21 cellular contexts compared by ENCODE assay signal in the genomic region with DNA sequence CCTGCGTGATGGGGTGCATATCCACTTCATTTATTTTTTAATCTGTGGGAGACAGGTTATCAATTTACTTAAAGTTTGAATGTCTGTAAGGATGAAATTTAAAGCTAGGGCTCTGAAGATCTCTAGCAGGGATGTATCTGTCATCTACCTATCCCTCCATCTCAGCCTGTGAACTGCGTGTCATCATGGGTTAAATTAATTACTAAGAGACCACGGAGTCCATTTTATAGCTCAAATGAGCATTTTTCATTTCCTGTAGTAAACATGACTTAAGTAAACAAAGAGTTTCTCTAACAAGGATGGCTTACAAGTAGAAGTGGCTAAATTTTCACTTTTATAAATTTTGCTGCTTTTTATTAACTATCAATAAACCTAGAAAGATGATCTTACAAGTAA. TPM values are rescaled to one million over a fixed set of nuclear protein-coding genes. Genes with fewer than 3 reads are reported as not detected.
DNase-seq lines count a peak whose midpoint lies in the region; ATAC-seq and TF ChIP-seq lines count a peak whose summit lies in the region.
"Had no signal": no experiment of that assay in that cellular context is flagged by ENCODE, and none has a peak within 500 bp of the region (broad histone marks: within the 10 kb centered on the region; RNA-seq: fewer than 3 reads in every experiment).

No MANE protein-coding gene starts in this region.

- H3K27ac Mint-ChIP-seq in CD4-positive, alpha-beta T cell = no peak overlapping the region

- peak overlapping the region; percentile 89 for H3K4me3 ChIP-seq in SK-N-MC
- peak overlapping the region; percentile 85 for H3K4me3 ChIP-seq in iPS-15b (ENCODE audit: low read depth, low read length)
- H3K4me3 ChIP-seq: MG63, mucosa of descending colon, upper lobe of right lung had no signal

- no peak for ATAC-seq in CD4-positive, alpha-beta T cell (ENCODE audit: poor library complexity)
- ATAC-seq: activated T-cell treated with anti-CD3 and anti-CD28 coated beads, Interleukin-2, amount 50 U/mL, for 4 hours; mucosa of descending colon; T-cell; upper lobe of right lung had no signal

- CTCF ChIA-PET in CD4-positive, alpha-beta T cell (lab: Charles Lee) = interaction anchor here (1.0 to 3.4 kb wide), 3 partner anchors 10 to 50 kb away, joined by 3 to 23 read pairs (median 6); partner anchors contain the start of gene NCAPD3

- no peak overlapping the region for H3K27ac ChIP-seq in CD4-positive, alpha-beta T cell (ENCODE audit: low read depth, low read length)
- H3K27ac ChIP-seq in SK-N-MC = no peak overlapping the region
- H3K27ac ChIP-seq: upper lobe of right lung had no signal

- TF ChIP-seq CTCF in CD4-positive, alpha-beta T cell (IDR thresholded peaks at IDR 0.05) = no peak
- no peak for TF ChIP-seq CTCF in GM13976 (IDR thresholded peaks at IDR 0.05; ENCODE audit: borderline replicate concordance, control extremely low read depth, extremely low read depth, insufficient read depth, missing control alignments)

- POLR2A ChIA-PET in CD4-positive, alpha-beta T cell (lab: Charles Lee) = interaction anchor here (0.6 to 7.2 kb wide), 3 partner anchors 16 to 49 kb away, joined by 3 to 54 read pairs (median 44); partner anchors contain the start of genes ACAD8, NCAPD3, THYN1 and VPS26B

- H3K27me3 ChIP-seq in CD4-positive, alpha-beta T cell (ENCODE audit: control insufficient read depth, insufficient read depth, low read length) = peaks cover 6% of the 10 kb centered on the region
- H3K27me3 ChIP-seq in iPS-15b (ENCODE audit: control insufficient read depth, insufficient read depth, low read length) = peaks cover 3% of the 10 kb centered on the region

- no peaks in the 10 kb centered on the region for H3K9me3 Mint-ChIP-seq in CD4-positive, alpha-beta T cell
- H3K9me3 Mint-ChIP-seq: activated naive CD8-positive, alpha-beta T cell treated with anti-CD3 and anti-CD28 coated beads, Interleukin-2, amount 10 ng/mL, durations not matched to agents 7 days and 5 days; activated T-cell treated with anti-CD3 and anti-CD28 coated beads, Interleukin-2, amount 50 U/mL, for 4 hours; T-cell had no signal

- H3K9ac ChIP-seq in SK-N-MC (ENCODE audit: insufficient read length) (no peak overlapping the region), iPS-15b (ENCODE audit: low read depth, low read length) (no peak overlapping the region)

- H3K9me3 ChIP-seq in CD4-positive, alpha-beta T cell (ENCODE audit: control insufficient read depth, low read length) = peaks cover under 1% of the 10 kb centered on the region
- H3K9me3 ChIP-seq in SK-N-MC (ENCODE audit: low read depth, low read length) (no peaks in the 10 kb centered on the region), iPS-15b (ENCODE audit: control insufficient read depth, insufficient read depth, low read length) (no peaks in the 10 kb centered on the region)
- H3K9me3 ChIP-seq: MG63, mucosa of descending colon, upper lobe of right lung had no signal

- peak overlapping the region; percentile 16 for H3K4me3 Mint-ChIP-seq in CD4-positive, alpha-beta T cell
- H3K4me3 Mint-ChIP-seq: activated T-cell treated with anti-CD3 and anti-CD28 coated beads, Interleukin-2, amount 50 U/mL, for 4 hours had no signal

- in situ Hi-C loops in GM13976 (cut with MboI; ENCODE audit: low sequenced_read_pairs, unreplicated experiment) = no loop called here

- H3K36me3 ChIP-seq in SK-N-MC (ENCODE audit: insufficient read depth, low read length) (no peaks in the 10 kb centered on the region), iPS-15b (ENCODE audit: control insufficient read depth, insufficient read depth, low read length) (peaks cover 3% of the 10 kb centered on the region)
- H3K36me3 ChIP-seq: MG63, upper lobe of right lung had no signal

- H3K4me1 ChIP-seq in iPS-15b (ENCODE audit: control insufficient read depth, insufficient read depth, low read length) = peaks cover 24% of the 10 kb centered on the region

- peaks cover 3% of the 10 kb centered on the region for H3K27me3 Mint-ChIP-seq in CD4-positive, alpha-beta T cell

- intact Hi-C loops in CD4-positive, alpha-beta T cell (cut with DNase I, micrococcal nuclease) = no loop called here

- peaks cover 64% of the 10 kb centered on the region for H3K4me1 Mint-ChIP-seq in CD4-positive, alpha-beta T cell (ENCODE audit: low read depth)

- H3K36me3 Mint-ChIP-seq in CD4-positive, alpha-beta T cell (ENCODE audit: low read depth) = peaks cover 12% of the 10 kb centered on the region

- DNase-seq in NCI-H345 treated with DMSO at 0.1 percent for 48 hours (lab: John Stamatoyannopoulos, UW; ENCODE audit: unreplicated experiment) (peak; percentile 58), NCI-H345 (lab: John Stamatoyannopoulos, UW) (no peak), SK-N-MC (ENCODE audit: low read depth, low spot score) (no peak), nucleus accumbens (lab: John Stamatoyannopoulos, UW) (no peak), NCI-H2029 (lab: John Stamatoyannopoulos, UW) (no peak), GM13976 (ENCODE audit: low spot score) (no peak)
- no peak for DNase-seq in CD4-positive, alpha-beta T cell
- DNase-seq: activated CD4-positive, alpha-beta T cell treated with anti-CD3 and anti-CD28 coated beads, Interleukin-2, amount 50 U/mL, for 4 hours; activated naive CD8-positive, alpha-beta T cell treated with anti-CD3 and anti-CD28 coated beads, Interleukin-2, amount 10 ng/mL, durations not matched to agents 7 days and 5 days; activated T-cell treated with anti-CD3 and anti-CD28 coated beads, Interleukin-2, amount 50 U/mL, for 4 hours; Calu3; EL; MG63; mucosa of descending colon; occipital lobe; SIG-M5; stimulated activated CD4-positive, alpha-beta T cell treated with anti-CD3 and anti-CD28 coated beads, Interleukin-4, amount 100 ng/mL, for 24 hours; upper lobe of right lung had no signal

RNA-seq across cellular contexts. Expression of gene GLB1L3, which starts 2.9 kb away (rescaled TPM):
- 1 to 10 TPM; 1.3 to 1.5 TPM for total RNA-seq in CD4-positive, alpha-beta T cell
- total RNA-seq: Calu3, renal cortical epithelial cell had no signal

RNA-seq across cellular contexts. Expression of gene ACAD8, which starts 19.9 kb away (rescaled TPM):
- 10 to 100 TPM; 15.0 to 16.3 TPM for total RNA-seq in CD4-positive, alpha-beta T cell

RNA-seq across cellular contexts. Expression of gene THYN1, which starts 20.2 kb away (rescaled TPM):
- total RNA-seq in CD4-positive, alpha-beta T cell = 10 to 100 TPM; 25.7 to 26.0 TPM

RNA-seq across cellular contexts. Expression of gene VPS26B, which starts 48.8 kb away (rescaled TPM):
- 10 to 100 TPM; 41.6 to 42.2 TPM for total RNA-seq in CD4-positive, alpha-beta T cell

RNA-seq across cellular contexts. Expression of gene NCAPD3, which starts 49.5 kb away (rescaled TPM):
- 10 to 100 TPM; 25.7 to 29.6 TPM for total RNA-seq in CD4-positive, alpha-beta T cell
